Comparison of ENCODE assay signal across 8 cellular contexts in the genomic region with DNA sequence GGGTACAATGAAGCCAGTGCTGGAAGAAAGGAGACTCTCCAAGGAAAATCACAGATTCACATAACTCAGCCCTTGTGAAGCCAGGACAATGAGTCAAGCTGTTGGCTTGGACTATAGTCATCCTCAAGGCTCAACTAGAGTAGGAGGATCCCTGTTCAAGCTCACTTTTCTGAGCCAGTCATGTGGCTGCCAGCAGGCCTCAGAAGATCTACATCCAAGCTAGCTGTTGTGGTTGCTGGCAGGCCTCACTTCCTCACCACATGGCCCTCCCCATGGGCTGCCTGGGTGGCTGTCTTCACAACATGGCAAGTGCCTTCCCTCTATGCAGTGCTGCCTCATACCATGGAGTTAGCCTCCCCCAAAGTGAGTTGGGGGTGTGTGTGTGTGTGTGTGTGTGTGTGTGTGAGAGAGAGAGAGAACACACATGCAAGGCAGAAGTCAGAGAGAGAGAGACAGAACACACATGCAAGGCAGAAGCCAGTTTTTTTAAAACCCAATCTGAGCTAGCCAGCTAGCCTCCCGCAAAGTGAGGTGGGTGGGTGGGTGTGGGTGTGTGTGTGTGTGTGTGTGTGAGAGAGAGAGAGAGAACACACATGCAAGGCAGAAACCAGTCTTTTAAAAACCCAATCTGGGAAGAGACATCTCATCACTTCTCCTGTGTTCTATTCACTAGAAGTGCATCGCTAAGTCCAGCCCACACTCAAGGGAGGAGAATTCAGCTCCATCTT. TPM values are rescaled to one million over a fixed set of nuclear protein-coding genes. Genes with fewer than 3 reads are reported as not detected.
DNase-seq lines count a peak whose midpoint lies in the region; ATAC-seq, FAIRE-seq and TF ChIP-seq lines count a peak whose summit lies in the region.

No MANE protein-coding gene starts in this region.

- no peaks in the 10 kb centered on the region for H3K9me3 Mint-ChIP-seq in activated CD4-positive, alpha-beta memory T cell treated with anti-CD3 and anti-CD28 coated beads, Interleukin-2, amount 10 ng/mL, durations not matched to agents 7 days and 5 days

- H3K4me3 Mint-ChIP-seq in activated CD4-positive, alpha-beta memory T cell treated with anti-CD3 and anti-CD28 coated beads, Interleukin-2, amount 10 ng/mL, durations not matched to agents 7 days and 5 days, result peak overlapping the region; percentile 22

- H3K27ac Mint-ChIP-seq in activated CD4-positive, alpha-beta memory T cell treated with anti-CD3 and anti-CD28 coated beads, Interleukin-2, amount 10 ng/mL, durations not matched to agents 7 days and 5 days, result peak overlapping the region; percentile 91

- H3K4me1 ChIP-seq in mucosa of descending colon (ENCODE audit: low read depth), result no peaks in the 10 kb centered on the region

- H3K36me3 ChIP-seq in mucosa of descending colon (ENCODE audit: low read depth), result no peaks in the 10 kb centered on the region

- no peak overlapping the region for H3K4me3 ChIP-seq in mucosa of descending colon

- ATAC-seq in mucosa of descending colon, result peak; percentile 97

- intact Hi-C loops in mucosa of descending colon (cut with DNase I, micrococcal nuclease), result no loop called here

- CTCF ChIA-PET in activated CD4-positive, alpha-beta memory T cell treated with anti-CD3 and anti-CD28 coated beads, Interleukin-2, amount 10 ng/mL, durations not matched to agents 7 days and 5 days (lab: Charles Lee), result interaction anchor here (0.8 to 3.1 kb wide), 6 partner anchors 9 to 273 kb away, joined by 3 to 24 read pairs (median 4); partner anchors contain the start of genes SCAI and WDR38

- FAIRE-seq in H54 (lab: Jason Lieb, UNC), result peak; percentile 100

- H3K36me3 Mint-ChIP-seq in activated CD4-positive, alpha-beta memory T cell treated with anti-CD3 and anti-CD28 coated beads, Interleukin-2, amount 10 ng/mL, durations not matched to agents 7 days and 5 days (ENCODE audit: low read depth), result peaks cover 5% of the 10 kb centered on the region

- POLR2A ChIA-PET in activated CD4-positive, alpha-beta memory T cell treated with anti-CD3 and anti-CD28 coated beads, Interleukin-2, amount 10 ng/mL, durations not matched to agents 7 days and 5 days (lab: Charles Lee), result interaction anchor here (0.6 to 3.1 kb wide), 9 partner anchors 12 to 400 kb away, joined by 3 to 14 read pairs (median 4); partner anchors contain the start of genes GOLGA1, HSPA5 and RPL35

- no peak for TF ChIP-seq CTCF in mucosa of descending colon (IDR thresholded peaks at IDR 0.05)

- DNase-seq in EL (peak; percentile 99), H54 (ENCODE audit: insufficient read length, low spot score) (peak; percentile 95), NAMALWA (ENCODE audit: low spot score) (peak; percentile 64), dermis blood vessel endothelial cell (peak; percentile 35), mucosa of descending colon (peak; percentile 68 to 88 (median 72)), COR-L47 (lab: John Stamatoyannopoulos, UW) (no peak)
- peak; percentile 88 for DNase-seq in activated CD4-positive, alpha-beta memory T cell treated with anti-CD3 and anti-CD28 coated beads, Interleukin-2, amount 10 ng/mL, durations not matched to agents 7 days and 5 days
- peak; percentile 39 to 56 for DNase-seq in stimulated activated CD8-positive, alpha-beta memory T cell treated with anti-CD3 and anti-CD28 coated beads, Interleukin-7, amount 100 ng/mL, for 1 hour (ENCODE audit: low read depth in 2 of 2)

- TF ChIP-seq POLR2A in H54 (IDR thresholded peaks at IDR 0.05; ENCODE audit: low read depth, low read length), result 0 out of 2 replicates have a peak, but pooled peaks have one; percentile 22

- H3K27me3 Mint-ChIP-seq in activated CD4-positive, alpha-beta memory T cell treated with anti-CD3 and anti-CD28 coated beads, Interleukin-2, amount 10 ng/mL, durations not matched to agents 7 days and 5 days, result no peaks in the 10 kb centered on the region

- peaks cover 24% of the 10 kb centered on the region for H3K4me1 Mint-ChIP-seq in activated CD4-positive, alpha-beta memory T cell treated with anti-CD3 and anti-CD28 coated beads, Interleukin-2, amount 10 ng/mL, durations not matched to agents 7 days and 5 days

- no peaks in the 10 kb centered on the region for H3K9me3 ChIP-seq in mucosa of descending colon

RNA-seq across cellular contexts. Expression of gene SCAI, which starts 17.1 kb away (rescaled TPM):
- total RNA-seq in activated CD4-positive, alpha-beta memory T cell treated with anti-CD3 and anti-CD28 coated beads, Interleukin-2, amount 10 ng/mL, durations not matched to agents 7 days and 5 days, result 1 to 10 TPM; 7.9 to 8.5 TPM
- total RNA-seq in dermis blood vessel endothelial cell (8.9 and 13.6 TPM in 2 replicates), mucosa of descending colon (10 to 100 TPM in 1 of 3 donors, 1 to 10 TPM in 2; 6.3 to 11.7 (median 8.8) TPM)
